ENCODE assay signal across 8 cellular contexts in genomic region chr18:12038082-12038660, GRCh38. TPM values are rescaled to one million over a fixed set of nuclear protein-coding genes. Genes with fewer than 3 reads are reported as not detected.
A peak's percentile ranks its signal among the peaks of the same experiment; 100 is the strongest.
DNase-seq lines count a peak whose midpoint lies in the region; TF ChIP-seq lines count a peak whose summit lies in the region.

No MANE protein-coding gene starts in this region.

- H3K27ac Mint-ChIP-seq in immature natural killer cell = no peak overlapping the region

- peaks cover 5 to 12% (median 7%) of the 10 kb centered on the region in 3 donors for H3K27me3 Mint-ChIP-seq in immature natural killer cell (ENCODE audit: low read depth in 3 of 3)

- H3K4me1 Mint-ChIP-seq in immature natural killer cell = peaks cover 0 to 4% of the 10 kb centered on the region in 2 donors

- no peaks in the 10 kb centered on the region for H3K36me3 ChIP-seq in adipocyte (ENCODE audit: control insufficient read depth, insufficient read depth, low read length, severe bottlenecking)
- no peaks in the 10 kb centered on the region for H3K36me3 ChIP-seq in thyroid gland

- no peaks in the 10 kb centered on the region for H3K36me3 Mint-ChIP-seq in immature natural killer cell

- peak overlapping the region; percentile 86 for H3K9ac ChIP-seq in adipocyte (ENCODE audit: low read length)

- DNase-seq in DMS53 treated with DMSO at 0.1 percent for 48 hours (lab: John Stamatoyannopoulos, UW; ENCODE audit: unreplicated experiment) (peak; percentile 44), LNCaP clone FGC (ENCODE audit: low read depth) (no peak), adipocyte (ENCODE audit: low read depth) (peak; percentile 19), immature natural killer cell (no peak), NCI-H524 treated with DMSO at 0.1 percent for 48 hours (lab: John Stamatoyannopoulos, UW) (no peak), thyroid gland (no peak), NCI-H446 treated with DMSO at 0.1 percent for 48 hours (lab: John Stamatoyannopoulos, UW) (no peak)
- peak; percentile 36 for DNase-seq in stimulated activated CD4-positive, alpha-beta T cell treated with anti-CD3 and anti-CD28 coated beads, Interleukin-2, amount 100 ng/mL, for 4 hours (ENCODE audit: low read depth)

- 64 to 95% methylated on average over 4 to 30 of the region's 30 CpGs for WGBS in thyroid gland, 2 donors

- H3K4me3 ChIP-seq in LNCaP clone FGC (ENCODE audit: low read depth, low read length) (peak overlapping the region; percentile 49; the same call in 1 of the 2 replicates), adipocyte (ENCODE audit: low read length) (peak overlapping the region; percentile 77), thyroid gland (replicated peaks in 1 of 3) (peak overlapping the region in 1 of 3 donors; percentile 23)

- H3K9me3 ChIP-seq in adipocyte (ENCODE audit: control insufficient read depth, low read length) (no peaks in the 10 kb centered on the region), thyroid gland (no peaks in the 10 kb centered on the region)

- peak overlapping the region in 4 of 5 donors; percentile 14 to 60 (median 53) for H3K4me3 Mint-ChIP-seq in immature natural killer cell

- intact Hi-C loops in thyroid gland (cut with DNase I) = loop anchor here (5.0 kb wide), 2 partner anchors 41 to 101 kb away; no protein-coding TSS in a partner anchor

- peak overlapping the region in 1 of 3 donors; percentile 40 for H3K27ac ChIP-seq in thyroid gland

- no peak for TF ChIP-seq CTCF in LNCaP clone FGC (IDR thresholded peaks at IDR 0.05; ENCODE audit: control insufficient read depth, extremely low read depth, insufficient read depth)
- no peak for TF ChIP-seq CTCF in thyroid gland (IDR thresholded peaks at IDR 0.05)

- no peaks in the 10 kb centered on the region for H3K27me3 ChIP-seq in adipocyte (replicated peaks; ENCODE audit: control insufficient read depth, insufficient read depth, low read length)
- H3K27me3 ChIP-seq in thyroid gland = no peaks in the 10 kb centered on the region

- H3K4me1 ChIP-seq in adipocyte (ENCODE audit: control insufficient read depth, insufficient read depth, low read length) (peaks cover 16% of the 10 kb centered on the region), thyroid gland (peaks cover 7 to 9% of the 10 kb centered on the region in 2 donors)

- no peak for TF ChIP-seq POLR2A in thyroid gland (IDR thresholded peaks at IDR 0.05)

- no peaks in the 10 kb centered on the region for H3K9me3 Mint-ChIP-seq in immature natural killer cell

RNA-seq across cellular contexts. Expression of gene ANKRD62, which starts 55.5 kb away (rescaled TPM):
- polyA plus RNA-seq in immature natural killer cell = not detected
- total RNA-seq in thyroid gland = under 1 TPM in 1 of 4 donors, not detected in 3; 0.13 TPM

RNA-seq across cellular contexts. Expression of gene IMPA2, which starts 56.9 kb away (rescaled TPM):
- polyA plus RNA-seq in immature natural killer cell = 10 to 100 TPM in 2 of 3 donors, 1 to 10 TPM in 1; 6.0 to 15.2 (median 13.8) TPM
- 10 to 100 TPM; 42.5 to 75.8 (median 54.3) TPM for total RNA-seq in thyroid gland

Comparison
In these comparisons a context has a peak if more than half of its experiments do, and no peak if none do; other contexts are left out.
1. DNase-seq: peak in DMS53 treated with DMSO at 0.1 percent for 48 hours (single experiment), adipocyte (single experiment) and stimulated activated CD4-positive, alpha-beta T cell treated with anti-CD3 and anti-CD28 coated beads, Interleukin-2, amount 100 ng/mL, for 4 hours (single experiment); none in LNCaP clone FGC (single experiment), immature natural killer cell (0 of 3), NCI-H524 treated with DMSO at 0.1 percent for 48 hours (single experiment), thyroid gland (0 of 2) and NCI-H446 treated with DMSO at 0.1 percent for 48 hours (single experiment).